In genomic region chr2:225037374-225038075, GRCh38 we compare ENCODE assay signal across 1 cellular context.
TF ChIP-seq lines count a peak whose summit lies in the region.

No MANE protein-coding gene starts in this region.

TF ChIP-seq in GM23338, 12 proteins besides CTCF, POLR2A, EP300 and RAD21 (continued from another document):
- TF ChIP-seq ZNF462 (CRISPR knock-in tag; IDR thresholded peaks at IDR 0.05) = no peak
- no peak for TF ChIP-seq ZNF331 (CRISPR knock-in tag; IDR thresholded peaks at IDR 0.05; ENCODE audit: low read depth)
- TF ChIP-seq EZH2phosphoT487 (IDR thresholded peaks at IDR 0.05; ENCODE audit: unreplicated experiment) = no peak
- no peak for TF ChIP-seq JUNB (IDR thresholded peaks at IDR 0.05; ENCODE audit: unreplicated experiment)
- no peak for TF ChIP-seq EZH2 (IDR thresholded peaks at IDR 0.05; ENCODE audit: low read depth, unreplicated experiment)
- TF ChIP-seq CREB1 (CRISPR knock-in tag; IDR thresholded peaks at IDR 0.05; ENCODE audit: low read depth) = no peak
- TF ChIP-seq, protein P1, sequence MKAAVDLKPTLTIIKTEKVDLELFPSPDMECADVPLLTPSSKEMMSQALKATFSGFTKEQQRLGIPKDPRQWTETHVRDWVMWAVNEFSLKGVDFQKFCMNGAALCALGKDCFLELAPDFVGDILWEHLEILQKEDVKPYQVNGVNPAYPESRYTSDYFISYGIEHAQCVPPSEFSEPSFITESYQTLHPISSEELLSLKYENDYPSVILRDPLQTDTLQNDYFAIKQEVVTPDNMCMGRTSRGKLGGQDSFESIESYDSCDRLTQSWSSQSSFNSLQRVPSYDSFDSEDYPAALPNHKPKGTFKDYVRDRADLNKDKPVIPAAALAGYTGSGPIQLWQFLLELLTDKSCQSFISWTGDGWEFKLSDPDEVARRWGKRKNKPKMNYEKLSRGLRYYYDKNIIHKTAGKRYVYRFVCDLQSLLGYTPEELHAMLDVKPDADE (IDR thresholded peaks at IDR 0.05) = no peak
- no peak for TF ChIP-seq POLR2AphosphoS5 (IDR thresholded peaks at IDR 0.05; ENCODE audit: low read depth)
